21 cellular contexts compared by ENCODE assay signal in genomic region chr12:49582201-49582600, GRCh38.
"Had no signal": no experiment of that assay in that cellular context is flagged by ENCODE, and none has a peak within 500 bp of the region (broad histone marks: within the 10 kb centered on the region; RNA-seq: fewer than 3 reads in every experiment).

No MANE protein-coding gene starts in this region.

- H3K9me3 ChIP-seq: colonic mucosa, esophagus muscularis mucosa, mucosa of descending colon, prostate gland, stomach, thoracic aorta had no signal

- FAIRE-seq: urothelium cell line had no signal

- H3K36me3 Mint-ChIP-seq: natural killer cell had no signal

- ATAC-seq: activated T-helper 17 cell treated with anti-CD3 and anti-CD28 coated beads, Interleukin-2, amount 50 U/mL, for 72 hours; mucosa of descending colon; natural killer cell had no signal

- H3K4me2 ChIP-seq: hepatocyte had no signal

- H3K9me3 Mint-ChIP-seq: activated CD4-positive, alpha-beta T cell treated with anti-CD3 and anti-CD28 coated beads, Interleukin-2, amount 10 ng/mL, durations not matched to agents 7 days and 5 days; activated naive CD4-positive, alpha-beta T cell treated with anti-CD3 and anti-CD28 coated beads for 36 hours; activated T-helper 17 cell treated with anti-CD3 and anti-CD28 coated beads, Interleukin-2, amount 50 U/mL, for 72 hours; memory B cell; natural killer cell; T-helper 1 cell treated with Interleukin-12 subunit alpha and Interleukin-12 subunit beta and Interleukin-4 antibody, amounts not matched to agents 30 μg/mL and 1 μg/mL, for 36 hours had no signal

- H3K4me3 ChIP-seq: colonic mucosa, esophagus muscularis mucosa, hepatocyte, mucosa of descending colon, prostate gland, skin epidermis, stomach, thoracic aorta had no signal

- DNase-seq: activated CD4-positive, alpha-beta T cell treated with anti-CD3 and anti-CD28 coated beads, Interleukin-2, amount 10 ng/mL, durations not matched to agents 7 days and 5 days; activated CD8-positive, alpha-beta memory T cell treated with anti-CD3 and anti-CD28 coated beads, Interleukin-2, amount 50 U/mL, for 48 hours; activated naive CD4-positive, alpha-beta T cell treated with anti-CD3 and anti-CD28 coated beads for 36 hours; caudate nucleus; colonic mucosa; effector CD4-positive, alpha-beta T cell; mucosa of descending colon; natural killer cell; nucleus accumbens; stimulated activated CD4-positive, alpha-beta T cell treated with anti-CD3 and anti-CD28 coated beads, Interleukin-4, amount 100 ng/mL, for 24 hours; stomach; WERI-Rb-1 had no signal

- H2AFZ ChIP-seq: hepatocyte had no signal

- H3K27me3 ChIP-seq: colonic mucosa, esophagus muscularis mucosa, hepatocyte, stomach had no signal

- H3K27me3 Mint-ChIP-seq: activated CD4-positive, alpha-beta T cell treated with anti-CD3 and anti-CD28 coated beads, Interleukin-2, amount 10 ng/mL, durations not matched to agents 7 days and 5 days; activated T-helper 17 cell treated with anti-CD3 and anti-CD28 coated beads, Interleukin-2, amount 50 U/mL, for 72 hours; memory B cell had no signal

- H3K27ac ChIP-seq: colonic mucosa, hepatocyte, prostate gland, skin epidermis, stomach, thoracic aorta, WERI-Rb-1 had no signal

- H3K4me3 Mint-ChIP-seq: activated CD4-positive, alpha-beta T cell treated with anti-CD3 and anti-CD28 coated beads, Interleukin-2, amount 10 ng/mL, durations not matched to agents 7 days and 5 days; activated naive CD4-positive, alpha-beta T cell treated with anti-CD3 and anti-CD28 coated beads for 36 hours; activated T-helper 17 cell treated with anti-CD3 and anti-CD28 coated beads, Interleukin-2, amount 50 U/mL, for 72 hours; memory B cell; natural killer cell; T-helper 1 cell treated with Interleukin-12 subunit alpha and Interleukin-12 subunit beta and Interleukin-4 antibody, amounts not matched to agents 30 μg/mL and 1 μg/mL, for 36 hours had no signal

- H3K27ac Mint-ChIP-seq: activated CD4-positive, alpha-beta T cell treated with anti-CD3 and anti-CD28 coated beads, Interleukin-2, amount 10 ng/mL, durations not matched to agents 7 days and 5 days; activated naive CD4-positive, alpha-beta T cell treated with anti-CD3 and anti-CD28 coated beads for 36 hours; activated T-helper 17 cell treated with anti-CD3 and anti-CD28 coated beads, Interleukin-2, amount 50 U/mL, for 72 hours; memory B cell; T-helper 1 cell treated with Interleukin-12 subunit alpha and Interleukin-12 subunit beta and Interleukin-4 antibody, amounts not matched to agents 30 μg/mL and 1 μg/mL, for 36 hours had no signal

- H3K36me3 ChIP-seq: colonic mucosa, prostate gland, thoracic aorta, WERI-Rb-1 had no signal

- H3K4me1 ChIP-seq: colonic mucosa, prostate gland had no signal
